Comparison of ENCODE assay signal across 27 cellular contexts in genomic region chr1:82064701-82065100, GRCh38.
"Had no signal": no experiment of that assay in that cellular context is flagged by ENCODE, and none has a peak within 500 bp of the region (broad histone marks: within the 10 kb centered on the region; RNA-seq: fewer than 3 reads in every experiment).

No MANE protein-coding gene starts in this region.

- H3K36me3 ChIP-seq: esophagus squamous epithelium, gastrocnemius medialis, lower lobe of right lung, prostate gland, right atrium auricular region, suprapubic skin, transverse colon, upper lobe of right lung, uterus had no signal

- H3K27ac ChIP-seq: esophagus squamous epithelium, gastrocnemius medialis, lower lobe of right lung, prostate gland, right atrium auricular region, suprapubic skin, transverse colon, upper lobe of right lung, uterus had no signal

- H3K9me3 Mint-ChIP-seq: nephron progenitor cell; stimulated activated naive CD8-positive, alpha-beta T cell treated with anti-CD3 and anti-CD28 coated beads, Interleukin-15, amount 100 ng/mL, for 72 hours had no signal

- H3K36me3 Mint-ChIP-seq: naive thymus-derived CD8-positive, alpha-beta T cell had no signal

- H3K27ac Mint-ChIP-seq: naive thymus-derived CD8-positive, alpha-beta T cell; nephron progenitor cell; stimulated activated naive CD8-positive, alpha-beta T cell treated with anti-CD3 and anti-CD28 coated beads, Interleukin-15, amount 100 ng/mL, for 72 hours had no signal

- H3K27me3 ChIP-seq: esophagus squamous epithelium, gastrocnemius medialis, right atrium auricular region, suprapubic skin, transverse colon, upper lobe of right lung, uterus had no signal

- H3K27me3 Mint-ChIP-seq: stimulated activated naive CD8-positive, alpha-beta T cell treated with anti-CD3 and anti-CD28 coated beads, Interleukin-15, amount 100 ng/mL, for 72 hours had no signal

- FAIRE-seq: endothelial cell of umbilical vein, keratinocyte had no signal

- H3K4me3 Mint-ChIP-seq: naive thymus-derived CD8-positive, alpha-beta T cell; nephron progenitor cell; stimulated activated naive CD8-positive, alpha-beta T cell treated with anti-CD3 and anti-CD28 coated beads, Interleukin-15, amount 100 ng/mL, for 72 hours had no signal

- H3K4me1 ChIP-seq: esophagus squamous epithelium, lower lobe of right lung, prostate gland, suprapubic skin, transverse colon, upper lobe of right lung, uterus had no signal

- DNase-seq: dermis blood vessel endothelial cell; effector memory CD4-positive, alpha-beta T cell; erythroblast; esophagus squamous epithelium; gastrocnemius medialis; head of caudate nucleus; left ventricle myocardium superior; lower lobe of right lung; naive thymus-derived CD8-positive, alpha-beta T cell; nephron progenitor cell; nucleus accumbens; stimulated activated CD4-positive, alpha-beta T cell treated with anti-CD3 and anti-CD28 coated beads, Interleukin-12 subunit alpha, Interleukin-12 subunit beta, amount 100 ng/mL, for 4 hours; stimulated activated CD4-positive, alpha-beta T cell treated with anti-CD3 and anti-CD28 coated beads, Interleukin-1b, Interleukin-23, amount 100 ng/mL, for 48 hours; stimulated activated CD4-positive, alpha-beta T cell treated with anti-CD3 and anti-CD28 coated beads, Interleukin-4, amount 100 ng/mL, for 1 hour; stimulated activated CD8-positive, alpha-beta memory T cell treated with anti-CD3 and anti-CD28 coated beads, Interleukin-4, amount 100 ng/mL, for 48 hours; stimulated activated naive CD4-positive, alpha-beta T cell; stimulated activated naive CD8-positive, alpha-beta T cell treated with anti-CD3 and anti-CD28 coated beads, Interleukin-15, amount 100 ng/mL, for 72 hours; transverse colon; upper lobe of right lung; uterus had no signal

- H3K4me1 Mint-ChIP-seq: naive thymus-derived CD8-positive, alpha-beta T cell; stimulated activated naive CD8-positive, alpha-beta T cell treated with anti-CD3 and anti-CD28 coated beads, Interleukin-15, amount 100 ng/mL, for 72 hours had no signal

- ATAC-seq: gastrocnemius medialis; left ventricle myocardium superior; lower lobe of right lung; naive thymus-derived CD8-positive, alpha-beta T cell; sciatic nerve; stimulated activated naive CD8-positive, alpha-beta T cell treated with anti-CD3 and anti-CD28 coated beads, Interleukin-15, amount 100 ng/mL, for 72 hours; upper lobe of right lung had no signal

- H3K4me3 ChIP-seq: esophagus squamous epithelium, gastrocnemius medialis, lower lobe of right lung, prostate gland, right atrium auricular region, smooth muscle cell, suprapubic skin, transverse colon, upper lobe of right lung, uterus had no signal

- H3K9me3 ChIP-seq: esophagus squamous epithelium, gastrocnemius medialis, lower lobe of right lung, prostate gland, right atrium auricular region, suprapubic skin, transverse colon, upper lobe of right lung, uterus had no signal
